In the genomic region with DNA sequence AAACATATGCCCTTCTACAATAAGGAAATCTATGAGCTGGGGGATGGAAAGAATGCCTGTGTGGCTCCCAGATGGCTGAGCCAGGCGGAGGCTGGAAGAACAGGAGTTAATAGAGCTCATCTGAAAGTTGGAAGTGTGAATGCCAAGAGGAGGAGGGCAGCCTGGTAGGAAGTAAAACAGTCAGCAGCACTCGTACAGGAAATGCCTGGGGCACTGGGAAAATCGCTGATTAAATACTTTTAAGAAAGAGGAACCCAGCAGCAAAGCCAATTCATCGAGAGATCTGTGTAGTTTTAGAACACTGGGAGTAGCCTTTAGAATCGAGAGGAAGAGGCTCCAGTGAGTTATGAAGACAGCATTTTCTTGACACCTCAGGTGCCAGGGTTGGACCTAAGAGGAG, we compare ENCODE assay signal across 6 cellular contexts.
A peak's percentile ranks its signal among the peaks of the same experiment; 100 is the strongest.
DNase-seq lines count a peak whose midpoint lies in the region; ATAC-seq and TF ChIP-seq lines count a peak whose summit lies in the region.
"Not testable (repeated sequence)": the region's sequence is repeated elsewhere in the genome, so short reads cannot be mapped to it uniquely, and the experiment has no call there.

No MANE protein-coding gene starts in this region.

- peak; percentile 88 for ATAC-seq in SK-N-SH treated with all-trans-retinoic acid at 6 μM for 48 hours
- ATAC-seq in gastroesophageal sphincter = peak; percentile 39
- ATAC-seq in heart right ventricle = peak in 7 of 8 donors; percentile 65 to 82 (median 73)
- peak; percentile 76 for ATAC-seq in left lung
- peak; percentile 45 for ATAC-seq in omental fat pad (ENCODE audit: low FRiP score)
- ATAC-seq in upper lobe of right lung = peak; percentile 81

- H3K27ac ChIP-seq in gastroesophageal sphincter, heart right ventricle, left lung, upper lobe of right lung: not testable (repeated sequence)

- not testable (repeated sequence) for TF ChIP-seq POLR2A in gastroesophageal sphincter (IDR thresholded peaks at IDR 0.05)

- not testable (repeated sequence) for H3K36me3 ChIP-seq in gastroesophageal sphincter, heart right ventricle, left lung, upper lobe of right lung

- H3K4me1 ChIP-seq in gastroesophageal sphincter, heart right ventricle, left lung, upper lobe of right lung: not testable (repeated sequence)

- TF ChIP-seq CTCF in gastroesophageal sphincter (IDR thresholded peaks at IDR 0.05); heart right ventricle (IDR thresholded peaks at IDR 0.05); left lung (IDR thresholded peaks at IDR 0.05); omental fat pad (IDR thresholded peaks at IDR 0.05); upper lobe of right lung (IDR thresholded peaks at IDR 0.05): not testable (repeated sequence)

- not testable (repeated sequence) for H3K27me3 ChIP-seq in gastroesophageal sphincter, heart right ventricle, left lung, upper lobe of right lung

- no CpG with 5 or more reads among the region's 5 CpGs for WGBS in gastroesophageal sphincter (ENCODE audit: low coverage in 1 of 2), 2 donors
- WGBS in heart right ventricle, 2 donors = no CpG with 5 or more reads among the region's 5 CpGs

- H3K9me3 ChIP-seq in gastroesophageal sphincter, heart right ventricle, left lung, upper lobe of right lung: not testable (repeated sequence)

- intact Hi-C loops in heart right ventricle (cut with DNase I); left lung (cut with DNase I); upper lobe of right lung (cut with DNase I): not testable (repeated sequence)

- H3K4me3 ChIP-seq in gastroesophageal sphincter, heart right ventricle, left lung, upper lobe of right lung: not testable (repeated sequence)

- TF ChIP-seq EP300 in gastroesophageal sphincter (IDR thresholded peaks at IDR 0.05) = not testable (repeated sequence)

- DNase-seq in heart right ventricle; left lung; omental fat pad (ENCODE audit: low spot score); upper lobe of right lung: not testable (repeated sequence)
